14 cellular contexts compared by ENCODE assay signal in the genomic region with DNA sequence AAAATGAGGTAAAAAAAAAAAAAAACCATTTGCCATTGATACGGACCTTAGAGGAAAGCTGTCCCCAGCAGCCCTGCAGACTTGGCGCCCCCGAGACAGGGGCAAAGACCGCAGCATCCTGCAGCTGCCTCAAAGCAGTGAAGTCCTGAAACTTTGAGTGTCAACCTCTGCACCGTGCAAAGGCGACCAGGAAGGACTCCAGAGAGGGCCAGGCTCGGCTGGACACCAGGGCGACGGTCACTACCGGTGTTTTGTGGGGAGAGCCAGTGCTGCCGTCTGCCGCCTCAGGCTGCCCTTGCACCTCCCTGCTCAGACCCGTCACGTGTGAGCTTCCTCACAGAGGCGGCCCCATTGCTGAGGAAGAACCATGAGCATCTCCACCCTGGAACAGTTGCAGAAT.
DNase-seq lines count a peak whose midpoint lies in the region; ATAC-seq lines count a peak whose summit lies in the region.
"Had no signal": no experiment of that assay in that cellular context is flagged by ENCODE, and none has a peak within 500 bp of the region (broad histone marks: within the 10 kb centered on the region; RNA-seq: fewer than 3 reads in every experiment).

No MANE protein-coding gene starts in this region.

- ATAC-seq in left lobe of liver (peak; percentile 77), HG02642 (IDR thresholded peaks at IDR 0.05; ENCODE audit: poor library complexity, unreplicated experiment) (no peak), HG03521 (IDR thresholded peaks at IDR 0.05; ENCODE audit: unreplicated experiment) (no peak)
- ATAC-seq: A549; CD8-positive, alpha-beta T cell had no signal

- intact Hi-C loops in posterior vena cava (cut with DNase I) = no loop called here

- in situ Hi-C loops in ACHN (cut with HindIII; ENCODE audit: low pct_ligation_motif_present, low pct_unique_long_range_greater_than_20kb, low sequenced_read_pairs) = no loop called here

- DNase-seq in left lobe of liver (ENCODE audit: low spot score) = peak; percentile 80
- DNase-seq in mesenteric fat pad (ENCODE audit: low spot score) = peak; percentile 65
- peak; percentile 77 for DNase-seq in posterior vena cava (ENCODE audit: low spot score)
- DNase-seq in ACHN = no peak
- DNase-seq: CD8-positive, alpha-beta T cell; COR-L47; DMS153; DMS79 treated with DMSO at 0.1 percent for 48 hours; EL; GOT3; H9 had no signal
